ENCODE assay signal across 1 cellular context in the genomic region with DNA sequence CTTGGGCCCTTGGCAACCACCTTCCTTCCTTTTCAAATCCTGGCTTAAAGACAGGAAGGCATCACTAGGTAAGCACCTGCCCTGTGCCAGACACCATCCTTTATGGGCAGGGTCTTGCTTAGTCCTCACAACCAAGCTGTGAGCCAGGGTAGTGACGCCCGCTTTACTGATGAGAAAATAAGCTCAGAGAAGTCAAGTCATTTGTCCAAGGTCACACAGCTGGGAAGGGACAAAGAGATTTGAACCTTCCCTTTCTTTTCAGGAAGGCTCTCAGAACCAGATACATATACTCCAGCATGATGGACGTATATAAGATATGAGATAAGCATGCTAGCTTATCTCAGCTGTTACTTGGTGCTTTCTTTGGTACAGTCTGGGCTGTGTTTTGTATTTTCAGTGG.
TF ChIP-seq lines count a peak whose summit lies in the region.

No MANE protein-coding gene starts in this region.

TF ChIP-seq in HepG2, 621 proteins besides CTCF, POLR2A, EP300 and RAD21 (continued from another document):
- TF ChIP-seq MXD4 (CRISPR knock-in tag; IDR thresholded peaks at IDR 0.05) (no peak), GPN1 (CRISPR knock-in tag; IDR thresholded peaks at IDR 0.05; ENCODE audit: borderline replicate concordance) (no peak), ZMYM3 (CRISPR knock-in tag; IDR thresholded peaks at IDR 0.05) (0 out of 2 replicates have a peak, but pooled peaks have one; percentile 31)
- TF ChIP-seq, protein P1, sequence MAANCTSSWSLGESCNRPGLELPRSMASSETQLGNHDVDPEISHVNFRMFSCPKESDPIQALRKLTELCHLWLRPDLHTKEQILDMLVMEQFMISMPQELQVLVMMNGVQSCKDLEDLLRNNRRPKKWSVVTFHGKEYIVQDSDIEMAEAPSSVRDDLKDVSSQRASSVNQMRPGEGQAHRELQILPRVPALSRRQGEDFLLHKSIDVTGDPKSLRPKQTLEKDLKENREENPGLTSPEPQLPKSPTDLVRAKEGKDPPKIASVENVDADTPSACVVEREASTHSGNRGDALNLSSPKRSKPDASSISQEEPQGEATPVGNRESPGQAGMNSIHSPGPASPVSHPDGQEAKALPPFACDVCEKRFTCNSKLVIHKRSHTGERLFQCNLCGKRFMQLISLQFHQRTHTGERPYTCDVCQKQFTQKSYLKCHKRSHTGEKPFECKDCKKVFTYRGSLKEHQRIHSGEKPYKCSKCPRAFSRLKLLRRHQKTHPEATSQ (CRISPR knock-in tag; IDR thresholded peaks at IDR 0.05; ENCODE audit: borderline replicate concordance), result no peak
